Comparison of ENCODE assay signal across 1 cellular context in genomic region chr19:16946951-16947940, GRCh38.
TF ChIP-seq lines count a peak whose summit lies in the region.

No MANE protein-coding gene starts in this region.

TF ChIP-seq in H1, 55 proteins besides CTCF, POLR2A, EP300 and RAD21 (continued from another document):
- no peak for TF ChIP-seq BRCA1 (IDR thresholded peaks at IDR 0.05; ENCODE audit: low read depth, low read length)
- no peak for TF ChIP-seq SUZ12 (IDR thresholded peaks at IDR 0.05; ENCODE audit: low read length)
- TF ChIP-seq TBP (IDR thresholded peaks at IDR 0.05; ENCODE audit: low read depth, low read length) = no peak
- TF ChIP-seq ATF3 (IDR thresholded peaks at IDR 0.05; ENCODE audit: insufficient read depth, low read depth, low read length) = no peak
- no peak for TF ChIP-seq POLR2AphosphoS5 (IDR thresholded peaks at IDR 0.05; ENCODE audit: low read depth, low read length)
- TF ChIP-seq BACH1 (IDR thresholded peaks at IDR 0.05; ENCODE audit: low read length) = no peak
- TF ChIP-seq JUN (IDR thresholded peaks at IDR 0.05; ENCODE audit: low read depth, low read length) = no peak
- TF ChIP-seq SIN3A (conservative IDR thresholded peaks at IDR 0.05 in 1 of 2, IDR thresholded peaks at IDR 0.05 in 1 of 2; ENCODE audit: low read depth in 1 of 2, low read length in 2 of 2) = no peak
- TF ChIP-seq EGR1 (IDR thresholded peaks at IDR 0.05; ENCODE audit: borderline replicate concordance, low read depth, low read length) = no peak
- TF ChIP-seq ZNF274 (IDR thresholded peaks at IDR 0.05; ENCODE audit: borderline replicate concordance, extremely low read depth, low read length) = no peak
- no peak for TF ChIP-seq HDAC6 (IDR thresholded peaks at IDR 0.05; ENCODE audit: low read depth, low read length)
- no peak for TF ChIP-seq BCL11A (IDR thresholded peaks at IDR 0.05; ENCODE audit: low read depth in 2 of 2, low read length in 2 of 2)
- no peak for TF ChIP-seq EZH2 (IDR thresholded peaks at IDR 0.05; ENCODE audit: low read depth, low read length, severe bottlenecking)
- no peak for TF ChIP-seq RFX5 (IDR thresholded peaks at IDR 0.05; ENCODE audit: borderline replicate concordance, low read depth, low read length)
